ENCODE assay signal across 11 cellular contexts in genomic region chrX:48465336-48465933, GRCh38. TPM values are rescaled to one million over a fixed set of nuclear protein-coding genes. Genes with fewer than 3 reads are reported as not detected.
DNase-seq lines count a peak whose midpoint lies in the region; ATAC-seq, FAIRE-seq and TF ChIP-seq lines count a peak whose summit lies in the region.
"Had no signal": no experiment of that assay in that cellular context is flagged by ENCODE, and none has a peak within 500 bp of the region (broad histone marks: within the 10 kb centered on the region; RNA-seq: fewer than 3 reads in every experiment).

No MANE protein-coding gene starts in this region.

- H2AFZ ChIP-seq in K562 (ENCODE audit: low read depth, low read length), result no peak overlapping the region

- no peak for TF ChIP-seq EP300 in K562 (IDR thresholded peaks at IDR 0.05; ENCODE audit: low read length)

- H3K27me3 Mint-ChIP-seq in WTC11 (ENCODE audit: low read depth), result no peaks in the 10 kb centered on the region

- no peak overlapping the region for H3K4me3 ChIP-seq in AG09309 (ENCODE audit: control insufficient read depth, low read depth, low read length)
- no peak overlapping the region for H3K4me3 ChIP-seq in K562

- BruUV-seq in K562 (replicated peaks; lab: Mats Ljungman, UMichigan), result no TSS peak

- peaks cover 61% of the 10 kb centered on the region for H3K79me2 ChIP-seq in K562 (ENCODE audit: control insufficient read depth, insufficient read depth, low read length)

- in situ Hi-C loops in K562 (cut with MboI), result no loop called here

- H3K27me3 ChIP-seq in K562 (ENCODE audit: control insufficient read depth in 2 of 2, insufficient read depth in 2 of 2, low read length in 2 of 2), result no peaks in the 10 kb centered on the region

- peaks cover 18% of the 10 kb centered on the region for H3K4me1 Mint-ChIP-seq in WTC11

- no peak overlapping the region for H3K27ac Mint-ChIP-seq in WTC11

- POLR2A ChIA-PET in K562 (lab: Yijun Ruan, JAX), result interaction anchor here (0.6 to 1.0 kb wide), 2 partner anchors 12 to 34 kb away, joined by 3 read pairs; no protein-coding TSS in a partner anchor
- POLR2A ChIA-PET in WTC11 (lab: Charles Lee), result no interaction called here

- no peak overlapping the region; the same call in 2 of the 3 replicates for H3K27ac ChIP-seq in K562 (ENCODE audit: extremely low read depth, low read depth, low read length)

- CTCF ChIA-PET in K562 (lab: Yijun Ruan, JAX; ENCODE audit: low intra/inter-chr PET ratio), result interaction anchor here (0.6 kb wide), 1 partner anchor 58 kb away, joined by 4 read pairs; no protein-coding TSS in a partner anchor
- CTCF ChIA-PET in WTC11 (lab: Charles Lee), result interaction anchor here (1.1 to 1.2 kb wide), 2 partner anchors 9 to 382 kb away, joined by 3 to 4 read pairs; no protein-coding TSS in a partner anchor

- peak overlapping the region; percentile 43 for H3K4me2 ChIP-seq in K562 (ENCODE audit: insufficient read depth, low read length)

- H3K9me1 ChIP-seq in K562 (ENCODE audit: control insufficient read depth, insufficient read depth, low read length), result no peaks in the 10 kb centered on the region

- no peak overlapping the region for H3K4me3 Mint-ChIP-seq in WTC11

- ATAC-seq in K562 (no peak), WTC11 (no peak)

- intact Hi-C loops in K562 (cut with micrococcal nuclease), result loop anchor here (5.0 kb wide), 1 partner anchor 208 kb away; the partner anchor contains the start of gene SSX1

- no peak for TF ChIP-seq POLR2A in K562 (conservative IDR thresholded peaks at IDR 0.05)

- no peak for TF ChIP-seq RAD21 in K562 (CRISPR knock-in tag; conservative IDR thresholded peaks at IDR 0.05 in 1 of 2, IDR thresholded peaks at IDR 0.05 in 1 of 2)

- H3K36me3 ChIP-seq in K562 (ENCODE audit: control insufficient read depth, insufficient read depth, low read length), result peaks cover 58% of the 10 kb centered on the region

- TF ChIP-seq CTCF in AG09309 (IDR thresholded peaks at IDR 0.05; ENCODE audit: control insufficient read depth, insufficient read depth, low read depth, low read length, missing control alignments) (no peak), K562 (IDR thresholded peaks at IDR 0.05 in 2 of 3, conservative IDR thresholded peaks at IDR 0.05 in 1 of 3; ENCODE audit: insufficient read depth in 2 of 3, low read depth in 1 of 3, low read length in 3 of 3) (no peak), D721Med (IDR thresholded peaks at IDR 0.05; ENCODE audit: insufficient read depth, missing control alignments) (no peak), WTC11 (IDR thresholded peaks at IDR 0.05) (no peak)

- peak; percentile 86 for DNase-seq in AG09309 (ENCODE audit: low read depth)
- peak; percentile 68 for DNase-seq in HS-5 (ENCODE audit: low read depth)
- no peak for DNase-seq in K562 (ENCODE audit: extremely low read depth in 1 of 4, low spot score in 3 of 4)
- peak; percentile 31 for DNase-seq in left kidney (ENCODE audit: low read depth, low spot score)
- DNase-seq in NCI-H1694 treated with DMSO at 0.1 percent for 48 hours (lab: John Stamatoyannopoulos, UW), result no peak
- DNase-seq in activated CD8-positive, alpha-beta memory T cell treated with anti-CD3 and anti-CD28 coated beads, Interleukin-2, amount 50 U/mL, for 48 hours, result no peak
- DNase-seq in D721Med (ENCODE audit: insufficient read length, low spot score), result no peak
- no peak for DNase-seq in WTC11 (ENCODE audit: low spot score)
- DNase-seq: NCI-H526 had no signal

- WGBS in K562 (ENCODE audit: insufficient coverage, low coverage, missing lambda C conversion rate), result 78% methylated on average over 9 of the region's 10 CpGs

- peaks cover 20 to 42% of the 10 kb centered on the region in 2 experiments; a peak in 4 of 5 replicates for H3K4me1 ChIP-seq in K562 (replicated peaks in 1 of 2; ENCODE audit: control insufficient read depth in 2 of 2, insufficient read depth in 2 of 2, low read length in 2 of 2)

- no peaks in the 10 kb centered on the region for H3K9me3 ChIP-seq in K562 (replicated peaks; ENCODE audit: control insufficient read depth, insufficient read depth, low read depth, low read length)

- no peaks in the 10 kb centered on the region for H3K9me3 Mint-ChIP-seq in WTC11

- H3K36me3 Mint-ChIP-seq in WTC11, result peaks cover 26% of the 10 kb centered on the region

- peak overlapping the region in 1 of 2 experiments; percentile 79; a peak in 2 of 4 replicates for H3K9ac ChIP-seq in K562 (ENCODE audit: insufficient read depth in 1 of 2, low read depth in 2 of 2, low read length in 2 of 2)

- peak; percentile 62 for FAIRE-seq in K562 (lab: Jason Lieb, UNC)
- FAIRE-seq in D721Med (lab: Jason Lieb, UNC), result no peak
- FAIRE-seq: endometrium, G401.6 had no signal

- no peaks in the 10 kb centered on the region for H4K20me1 ChIP-seq in K562 (replicated peaks; ENCODE audit: control insufficient read depth, insufficient read depth, low read length)

RNA-seq across cellular contexts. Expression of gene SLC38A5, which starts 4.6 kb away (rescaled TPM):
- 149 and 408 TPM in 2 replicates for total RNA-seq in K562 (2011; cell fraction: chromatin; rRNA removed; ENCODE audit: low replicate concordance)
- 510 and 535 TPM in 2 replicates for total RNA-seq in K562 (2011; cell fraction: nucleolus; rRNA removed)
- total RNA-seq in K562 (2011; cell fraction: nucleoplasm; rRNA removed), result 308 and 339 TPM in 2 replicates
- 142 and 201 TPM in 2 replicates for total RNA-seq in K562 (2014; rRNA removed)
- 72.6 and 88.6 TPM in 2 replicates for total RNA-seq in K562 (2014; rRNA removed; fragmentation: Illumina TruSeq; extraction: Trizol)
- total RNA-seq in K562 (2015; rRNA removed; fragmentation: Illumina TruSeq; extraction: Trizol), result 128 and 129 TPM in 2 replicates
- total RNA-seq in K562 (2021), result 213 and 228 TPM in 2 replicates
- polyA plus RNA-seq in K562 (2011; rRNA removed), result 163 and 193 TPM in 2 replicates
- 284 and 627 TPM in 2 replicates for polyA plus RNA-seq in K562 (2011; cell fraction: cytosol; rRNA removed)
- polyA plus RNA-seq in K562 (2011; cell fraction: nucleus; rRNA removed), result 364 and 581 TPM in 2 replicates
- 62.8 and 197 TPM in 2 replicates for polyA plus RNA-seq in K562 (2012)
- 204 and 238 TPM in 2 replicates for polyA plus RNA-seq in K562 (2014; fragmentation: Illumina TruSeq; extraction: Trizol)
- polyA plus RNA-seq in K562 (2014; fragmentation: Nextera tagmentation; extraction: Ambion mirVana), result 10 to 100 TPM in 1 of 2 experiments, 1 to 10 TPM in 1; 9.3 to 31.2 TPM
- 199 and 251 TPM in 2 replicates for polyA plus RNA-seq in K562 (2014; rRNA removed)
- 113 and 240 TPM in 2 replicates for polyA minus RNA-seq in K562 (2011; rRNA and poly(A)+ RNA removed)
- 150 and 177 TPM in 2 replicates for polyA minus RNA-seq in K562 (2011; cell fraction: cytosol; rRNA and poly(A)+ RNA removed)
- 42.9 and 49.0 TPM in 2 replicates for polyA minus RNA-seq in K562 (2011; cell fraction: nucleus; rRNA and poly(A)+ RNA removed)
- total RNA-seq in WTC11 (2021), result 30.9 to 50.6 TPM (median 34.6 TPM) in 3 replicates

RNA-seq across cellular contexts. Expression of gene FTSJ1, which starts 10.6 kb away (rescaled TPM):
- total RNA-seq in K562 (2011; cell fraction: chromatin; rRNA removed; ENCODE audit: low replicate concordance), result 42.8 and 61.0 TPM in 2 replicates
- 58.9 and 60.7 TPM in 2 replicates for total RNA-seq in K562 (2011; cell fraction: nucleolus; rRNA removed)
- total RNA-seq in K562 (2011; cell fraction: nucleoplasm; rRNA removed), result 41.1 and 41.9 TPM in 2 replicates
- 87.2 and 121 TPM in 2 replicates for total RNA-seq in K562 (2014; rRNA removed)
- total RNA-seq in K562 (2014; rRNA removed; fragmentation: Illumina TruSeq; extraction: Trizol), result 54.7 and 60.1 TPM in 2 replicates
- 72.9 and 75.2 TPM in 2 replicates for total RNA-seq in K562 (2015; rRNA removed; fragmentation: Illumina TruSeq; extraction: Trizol)
- 85.0 and 87.3 TPM in 2 replicates for total RNA-seq in K562 (2021)
- polyA plus RNA-seq in K562 (2011; rRNA removed), result 51.4 and 53.1 TPM in 2 replicates
- polyA plus RNA-seq in K562 (2011; cell fraction: cytosol; rRNA removed), result 61.7 and 125 TPM in 2 replicates
- polyA plus RNA-seq in K562 (2011; cell fraction: nucleus; rRNA removed), result 119 and 153 TPM in 2 replicates
- 64.0 and 71.6 TPM in 2 replicates for polyA plus RNA-seq in K562 (2012)
- 95.6 and 109 TPM in 2 replicates for polyA plus RNA-seq in K562 (2014; fragmentation: Illumina TruSeq; extraction: Trizol)
- 10 to 100 TPM; 12.2 to 17.4 TPM for polyA plus RNA-seq in K562 (2014; fragmentation: Nextera tagmentation; extraction: Ambion mirVana)
- polyA plus RNA-seq in K562 (2014; rRNA removed), result 71.6 and 86.8 TPM in 2 replicates
- 18.1 and 25.3 TPM in 2 replicates for polyA minus RNA-seq in K562 (2011; rRNA and poly(A)+ RNA removed)
- polyA minus RNA-seq in K562 (2011; cell fraction: cytosol; rRNA and poly(A)+ RNA removed), result 28.1 and 30.3 TPM in 2 replicates
- polyA minus RNA-seq in K562 (2011; cell fraction: nucleus; rRNA and poly(A)+ RNA removed), result 33.3 and 33.4 TPM in 2 replicates
- total RNA-seq in WTC11 (2021), result 50.2 to 54.5 TPM (median 53.9 TPM) in 3 replicates

RNA-seq across cellular contexts. Expression of gene PORCN, which starts 43.4 kb away (rescaled TPM):
- total RNA-seq in K562 (2011; cell fraction: chromatin; rRNA removed; ENCODE audit: low replicate concordance), result 9.4 and 19.6 TPM in 2 replicates
- total RNA-seq in K562 (2011; cell fraction: nucleolus; rRNA removed), result 9.3 and 10.8 TPM in 2 replicates
- 15.0 and 18.6 TPM in 2 replicates for total RNA-seq in K562 (2011; cell fraction: nucleoplasm; rRNA removed)
- total RNA-seq in K562 (2014; rRNA removed) (2.8 and 4.0 TPM in 2 replicates), K562 (2014; rRNA removed; fragmentation: Illumina TruSeq; extraction: Trizol) (1.9 and 2.0 TPM in 2 replicates), K562 (2015; rRNA removed; fragmentation: Illumina TruSeq; extraction: Trizol) (2.4 and 3.2 TPM in 2 replicates), K562 (2021) (4.4 and 4.7 TPM in 2 replicates), WTC11 (2021) (16.4 to 19.7 TPM (median 16.9 TPM) in 3 replicates)
- polyA plus RNA-seq in K562 (2011; rRNA removed) (3.7 and 6.9 TPM in 2 replicates), K562 (2014; fragmentation: Illumina TruSeq; extraction: Trizol) (4.5 and 4.8 TPM in 2 replicates), K562 (2014; fragmentation: Nextera tagmentation; extraction: Ambion mirVana) (under 1 TPM; 0.34 to 0.62 TPM), K562 (2014; rRNA removed) (5.1 TPM in 2 replicates)
- polyA plus RNA-seq in K562 (2011; cell fraction: cytosol; rRNA removed), result 7.0 and 12.1 TPM in 2 replicates
- polyA plus RNA-seq in K562 (2011; cell fraction: nucleus; rRNA removed), result 18.5 and 23.1 TPM in 2 replicates
- polyA plus RNA-seq in K562 (2012), result 5.0 and 7.8 TPM in 2 replicates
- polyA minus RNA-seq in K562 (2011; rRNA and poly(A)+ RNA removed), result 2.0 and 2.5 TPM in 2 replicates
- 4.1 and 8.1 TPM in 2 replicates for polyA minus RNA-seq in K562 (2011; cell fraction: cytosol; rRNA and poly(A)+ RNA removed)
- 4.7 and 5.3 TPM in 2 replicates for polyA minus RNA-seq in K562 (2011; cell fraction: nucleus; rRNA and poly(A)+ RNA removed)

RNA-seq across cellular contexts. Expression of gene SSX4B, which starts 53.7 kb away (rescaled TPM):
- total RNA-seq in K562 (2011; cell fraction: chromatin; rRNA removed; ENCODE audit: low replicate concordance), result not detected in 2 replicates
- not detected in 2 replicates for total RNA-seq in K562 (2011; cell fraction: nucleolus; rRNA removed)
- total RNA-seq in K562 (2011; cell fraction: nucleoplasm; rRNA removed), result 0.44 TPM in 1 of 2 replicates, not detected in the other
- not detected in 2 replicates for total RNA-seq in K562 (2014; rRNA removed)
- 4.9 and 8.3 TPM in 2 replicates for total RNA-seq in K562 (2014; rRNA removed; fragmentation: Illumina TruSeq; extraction: Trizol)
- total RNA-seq in K562 (2015; rRNA removed; fragmentation: Illumina TruSeq; extraction: Trizol), result 4.2 and 6.0 TPM in 2 replicates
- total RNA-seq in K562 (2021), result 3.0 TPM in 2 replicates
- polyA plus RNA-seq in K562 (2011; rRNA removed), result 0.29 and 0.72 TPM in 2 replicates
- polyA plus RNA-seq in K562 (2011; cell fraction: cytosol; rRNA removed), result 0.30 and 1.0 TPM in 2 replicates
- 0.35 TPM in 1 of 2 replicates, not detected in the other for polyA plus RNA-seq in K562 (2011; cell fraction: nucleus; rRNA removed)
- 6.7 and 27.6 TPM in 2 replicates for polyA plus RNA-seq in K562 (2012)
- polyA plus RNA-seq in K562 (2014; fragmentation: Illumina TruSeq; extraction: Trizol), result 10.0 TPM in 1 of 2 replicates, not detected in the other
- polyA plus RNA-seq in K562 (2014; fragmentation: Nextera tagmentation; extraction: Ambion mirVana), result 1 to 10 TPM; 7.0 to 8.8 TPM
- polyA plus RNA-seq in K562 (2014; rRNA removed), result 4.2 TPM in 1 of 2 replicates, not detected in the other
- 0.66 TPM in 1 of 2 replicates, not detected in the other for polyA minus RNA-seq in K562 (2011; rRNA and poly(A)+ RNA removed)
- polyA minus RNA-seq in K562 (2011; cell fraction: cytosol; rRNA and poly(A)+ RNA removed), result not detected in 2 replicates
- polyA minus RNA-seq in K562 (2011; cell fraction: nucleus; rRNA and poly(A)+ RNA removed), result not detected in 2 replicates
- total RNA-seq in WTC11 (2021), result 0.17 TPM in 1 of 3 replicates, not detected in the others

RNA-seq across cellular contexts. Expression of gene EBP, which starts 56.2 kb away (rescaled TPM):
- 184 and 489 TPM in 2 replicates for total RNA-seq in K562 (2011; cell fraction: chromatin; rRNA removed; ENCODE audit: low replicate concordance)
- 634 and 715 TPM in 2 replicates for total RNA-seq in K562 (2011; cell fraction: nucleolus; rRNA removed)
- total RNA-seq in K562 (2011; cell fraction: nucleoplasm; rRNA removed), result 475 and 527 TPM in 2 replicates
- total RNA-seq in K562 (2014; rRNA removed) (244 and 267 TPM in 2 replicates), K562 (2014; rRNA removed; fragmentation: Illumina TruSeq; extraction: Trizol) (242 and 313 TPM in 2 replicates), K562 (2015; rRNA removed; fragmentation: Illumina TruSeq; extraction: Trizol) (219 and 244 TPM in 2 replicates), K562 (2021) (264 and 278 TPM in 2 replicates), WTC11 (2021) (129 to 145 TPM (median 138 TPM) in 3 replicates)
- polyA plus RNA-seq in K562 (2011; rRNA removed) (228 and 411 TPM in 2 replicates), K562 (2014; fragmentation: Illumina TruSeq; extraction: Trizol) (274 and 307 TPM in 2 replicates), K562 (2014; fragmentation: Nextera tagmentation; extraction: Ambion mirVana) (100 to 1,000 TPM; 569 to 987 TPM), K562 (2014; rRNA removed) (238 and 281 TPM in 2 replicates)
- polyA plus RNA-seq in K562 (2011; cell fraction: cytosol; rRNA removed), result 623 and 681 TPM in 2 replicates
- polyA plus RNA-seq in K562 (2011; cell fraction: nucleus; rRNA removed), result 365 and 432 TPM in 2 replicates
- polyA plus RNA-seq in K562 (2012), result 242 and 270 TPM in 2 replicates
- polyA minus RNA-seq in K562 (2011; rRNA and poly(A)+ RNA removed), result 291 and 319 TPM in 2 replicates
- 198 and 240 TPM in 2 replicates for polyA minus RNA-seq in K562 (2011; cell fraction: cytosol; rRNA and poly(A)+ RNA removed)
- polyA minus RNA-seq in K562 (2011; cell fraction: nucleus; rRNA and poly(A)+ RNA removed), result 35.1 and 73.1 TPM in 2 replicates

Comparison
In these comparisons a context has a peak if more than half of its experiments do, and no peak if none do; other contexts are left out.
1. DNase-seq: peak in AG09309 (single experiment), HS-5 (single experiment) and left kidney (single experiment); none in K562 (0 of 4), NCI-H1694 treated with DMSO at 0.1 percent for 48 hours (single experiment), activated CD8-positive, alpha-beta memory T cell treated with anti-CD3 and anti-CD28 coated beads, Interleukin-2, amount 50 U/mL, for 48 hours (single experiment), D721Med (single experiment) and WTC11 (single experiment).